ENCODE assay signal across 1 cellular context in the genomic region with DNA sequence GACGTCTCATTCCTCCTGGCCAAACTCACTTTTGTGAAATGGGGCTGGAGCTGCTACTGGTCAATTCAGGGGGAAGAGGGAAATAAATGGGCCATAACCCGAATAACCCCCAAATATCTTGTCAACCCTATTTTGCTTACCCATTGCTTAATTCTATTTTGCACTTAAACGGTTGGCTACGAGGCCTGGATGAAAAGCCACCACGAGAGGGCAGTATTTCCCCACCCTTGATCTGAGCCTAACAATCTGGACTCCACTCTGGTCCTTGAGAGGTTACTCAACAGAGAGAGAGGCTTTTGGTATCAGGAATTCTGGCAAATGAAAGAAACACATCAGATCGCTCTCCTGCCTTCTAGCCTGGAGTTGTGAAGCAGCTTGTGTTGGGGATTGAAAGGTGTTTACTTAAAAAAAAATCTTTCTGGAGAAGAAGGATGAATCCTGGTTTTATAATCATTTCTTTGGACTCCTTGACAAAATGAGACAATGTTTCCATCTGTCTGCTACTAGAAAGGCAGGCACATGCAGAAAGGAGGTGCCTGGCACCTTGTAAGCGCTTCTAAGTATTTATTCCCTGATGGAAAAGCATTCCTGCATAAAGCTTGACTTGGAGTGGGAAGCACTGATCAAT.
TF ChIP-seq lines count a peak whose summit lies in the region.

No MANE protein-coding gene starts in this region.

TF ChIP-seq in IMR-90, 13 proteins besides CTCF, POLR2A, EP300 and RAD21:
- TF ChIP-seq SMC3 (IDR thresholded peaks at IDR 0.05; ENCODE audit: low read depth, low read length) (peak; percentile 62), NFE2L2 (IDR thresholded peaks at IDR 0.05; ENCODE audit: low read depth, low read length) (no peak), FOS (IDR thresholded peaks at IDR 0.05; ENCODE audit: low read depth, low read length) (no peak), CEBPB (IDR thresholded peaks at IDR 0.05; ENCODE audit: low read depth, low read length) (peak; percentile 45)
